1 cellular context compared by ENCODE assay signal in the genomic region with DNA sequence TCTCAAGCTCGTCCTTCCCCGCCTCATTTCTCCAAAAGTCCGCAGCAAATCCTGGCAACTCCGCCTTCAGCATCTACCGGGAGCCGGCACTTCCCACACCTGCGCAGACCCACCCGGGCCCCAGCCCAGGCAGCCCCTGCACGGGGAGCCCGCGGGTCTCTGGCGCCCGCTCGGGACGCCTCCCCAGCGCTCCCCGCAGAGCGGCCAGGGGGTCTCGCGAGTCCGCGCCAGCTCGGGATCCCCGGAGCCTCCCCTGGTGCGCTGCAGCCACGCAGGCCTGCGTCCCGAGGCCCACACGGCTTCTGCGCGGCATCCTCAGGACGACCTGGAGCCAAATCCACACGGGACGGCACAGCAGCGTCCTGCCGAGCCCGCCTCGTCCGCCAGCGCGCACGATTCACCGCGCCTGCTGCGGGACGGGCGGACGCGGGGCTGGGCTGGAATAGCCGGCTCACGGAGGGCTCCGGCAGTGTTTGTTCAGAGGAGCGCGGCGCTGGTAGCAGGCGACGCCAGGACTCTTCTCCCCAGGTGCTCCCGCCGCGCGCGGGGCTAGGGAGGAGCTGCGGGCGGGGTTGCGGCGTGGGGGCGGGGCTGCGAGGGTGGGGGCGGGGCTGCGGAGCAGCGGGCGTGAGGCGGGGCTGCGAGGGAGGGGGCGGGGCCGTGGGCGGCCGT.
TF ChIP-seq lines count a peak whose summit lies in the region.

No MANE protein-coding gene starts in this region.

TF ChIP-seq in HepG2, 621 proteins besides CTCF, POLR2A, EP300 and RAD21 (continued from another document and continues in another):
- TF ChIP-seq TERF1 (CRISPR knock-in tag; IDR thresholded peaks at IDR 0.05): no peak
- no peak for TF ChIP-seq ISX (CRISPR knock-in tag; conservative IDR thresholded peaks at IDR 0.05)
- TF ChIP-seq NR2F2 (IDR thresholded peaks at IDR 0.05; ENCODE audit: borderline replicate concordance, low read depth): no peak
- no peak for TF ChIP-seq MYNN (CRISPR knock-in tag; IDR thresholded peaks at IDR 0.05; ENCODE audit: low read depth)
- TF ChIP-seq CENPT (CRISPR knock-in tag; IDR thresholded peaks at IDR 0.05; ENCODE audit: low read depth): no peak
- no peak for TF ChIP-seq ZNF766 (CRISPR knock-in tag; IDR thresholded peaks at IDR 0.05; ENCODE audit: borderline replicate concordance)
- TF ChIP-seq, protein P1, sequence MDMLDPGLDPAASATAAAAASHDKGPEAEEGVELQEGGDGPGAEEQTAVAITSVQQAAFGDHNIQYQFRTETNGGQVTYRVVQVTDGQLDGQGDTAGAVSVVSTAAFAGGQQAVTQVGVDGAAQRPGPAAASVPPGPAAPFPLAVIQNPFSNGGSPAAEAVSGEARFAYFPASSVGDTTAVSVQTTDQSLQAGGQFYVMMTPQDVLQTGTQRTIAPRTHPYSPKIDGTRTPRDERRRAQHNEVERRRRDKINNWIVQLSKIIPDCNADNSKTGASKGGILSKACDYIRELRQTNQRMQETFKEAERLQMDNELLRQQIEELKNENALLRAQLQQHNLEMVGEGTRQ (IDR thresholded peaks at IDR 0.05; ENCODE audit: low read depth, low read length): no peak
- TF ChIP-seq, protein P1 (CRISPR knock-in tag; IDR thresholded peaks at IDR 0.05; ENCODE audit: borderline replicate concordance): no peak
- TF ChIP-seq ZNF792 (CRISPR knock-in tag; IDR thresholded peaks at IDR 0.05): no peak
- peak; percentile 46 for TF ChIP-seq TEAD3 (CRISPR knock-in tag; optimal IDR thresholded peaks at IDR 0.05; ENCODE audit: borderline replicate concordance)
- TF ChIP-seq, protein P2, sequence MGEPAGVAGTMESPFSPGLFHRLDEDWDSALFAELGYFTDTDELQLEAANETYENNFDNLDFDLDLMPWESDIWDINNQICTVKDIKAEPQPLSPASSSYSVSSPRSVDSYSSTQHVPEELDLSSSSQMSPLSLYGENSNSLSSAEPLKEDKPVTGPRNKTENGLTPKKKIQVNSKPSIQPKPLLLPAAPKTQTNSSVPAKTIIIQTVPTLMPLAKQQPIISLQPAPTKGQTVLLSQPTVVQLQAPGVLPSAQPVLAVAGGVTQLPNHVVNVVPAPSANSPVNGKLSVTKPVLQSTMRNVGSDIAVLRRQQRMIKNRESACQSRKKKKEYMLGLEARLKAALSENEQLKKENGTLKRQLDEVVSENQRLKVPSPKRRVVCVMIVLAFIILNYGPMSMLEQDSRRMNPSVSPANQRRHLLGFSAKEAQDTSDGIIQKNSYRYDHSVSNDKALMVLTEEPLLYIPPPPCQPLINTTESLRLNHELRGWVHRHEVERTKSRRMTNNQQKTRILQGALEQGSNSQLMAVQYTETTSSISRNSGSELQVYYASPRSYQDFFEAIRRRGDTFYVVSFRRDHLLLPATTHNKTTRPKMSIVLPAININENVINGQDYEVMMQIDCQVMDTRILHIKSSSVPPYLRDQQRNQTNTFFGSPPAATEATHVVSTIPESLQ (CRISPR knock-in tag; conservative IDR thresholded peaks at IDR 0.05): no peak
- TF ChIP-seq ZNF33A (CRISPR knock-in tag; IDR thresholded peaks at IDR 0.05; ENCODE audit: borderline replicate concordance): no peak
- TF ChIP-seq AHDC1 (CRISPR knock-in tag; IDR thresholded peaks at IDR 0.05; ENCODE audit: borderline replicate concordance): no peak
- TF ChIP-seq RFX3 (CRISPR knock-in tag; IDR thresholded peaks at IDR 0.05): no peak
- TF ChIP-seq ZKSCAN5 (CRISPR knock-in tag; IDR thresholded peaks at IDR 0.05): no peak
- no peak for TF ChIP-seq MIXL1 (CRISPR knock-in tag; IDR thresholded peaks at IDR 0.05)
- no peak for TF ChIP-seq CREM (IDR thresholded peaks at IDR 0.05)
- TF ChIP-seq CREM (CRISPR knock-in tag; IDR thresholded peaks at IDR 0.05): no peak
- no peak for TF ChIP-seq SMARCE1 (IDR thresholded peaks at IDR 0.05; ENCODE audit: borderline replicate concordance)
- TF ChIP-seq THAP7 (CRISPR knock-in tag; IDR thresholded peaks at IDR 0.05): no peak
- TF ChIP-seq ZNF580 (CRISPR knock-in tag; IDR thresholded peaks at IDR 0.05; ENCODE audit: borderline replicate concordance, low read depth): 0 out of 2 replicates have a peak, but pooled peaks have one; percentile 7
- TF ChIP-seq TAF1 (CRISPR knock-in tag; IDR thresholded peaks at IDR 0.05): no peak
- no peak for TF ChIP-seq PTBP1 (IDR thresholded peaks at IDR 0.05; ENCODE audit: low read depth, low read length, poor library complexity, severe bottlenecking)
- peak; percentile 18; the same call in 1 of the 2 replicates for TF ChIP-seq MED1 (CRISPR knock-in tag; IDR thresholded peaks at IDR 0.05)
- TF ChIP-seq LCORL (IDR thresholded peaks at IDR 0.05): no peak
- TF ChIP-seq LCORL (CRISPR knock-in tag; IDR thresholded peaks at IDR 0.05): no peak
- no peak for TF ChIP-seq ZNF547 (CRISPR knock-in tag; IDR thresholded peaks at IDR 0.05)
- TF ChIP-seq ZNF674 (CRISPR knock-in tag; IDR thresholded peaks at IDR 0.05; ENCODE audit: low read depth): no peak
- TF ChIP-seq RFXAP (CRISPR knock-in tag; IDR thresholded peaks at IDR 0.05; ENCODE audit: borderline replicate concordance): no peak
- TF ChIP-seq, protein P3, sequence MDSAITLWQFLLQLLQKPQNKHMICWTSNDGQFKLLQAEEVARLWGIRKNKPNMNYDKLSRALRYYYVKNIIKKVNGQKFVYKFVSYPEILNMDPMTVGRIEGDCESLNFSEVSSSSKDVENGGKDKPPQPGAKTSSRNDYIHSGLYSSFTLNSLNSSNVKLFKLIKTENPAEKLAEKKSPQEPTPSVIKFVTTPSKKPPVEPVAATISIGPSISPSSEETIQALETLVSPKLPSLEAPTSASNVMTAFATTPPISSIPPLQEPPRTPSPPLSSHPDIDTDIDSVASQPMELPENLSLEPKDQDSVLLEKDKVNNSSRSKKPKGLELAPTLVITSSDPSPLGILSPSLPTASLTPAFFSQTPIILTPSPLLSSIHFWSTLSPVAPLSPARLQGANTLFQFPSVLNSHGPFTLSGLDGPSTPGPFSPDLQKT (CRISPR knock-in tag; IDR thresholded peaks at IDR 0.05; ENCODE audit: borderline replicate concordance): no peak
- no peak for TF ChIP-seq ZNF367 (CRISPR knock-in tag; IDR thresholded peaks at IDR 0.05; ENCODE audit: borderline replicate concordance)
- no peak for TF ChIP-seq TSC22D2 (CRISPR knock-in tag; IDR thresholded peaks at IDR 0.05; ENCODE audit: borderline replicate concordance)
- TF ChIP-seq ZNF431 (CRISPR knock-in tag; IDR thresholded peaks at IDR 0.05; ENCODE audit: borderline replicate concordance, low read depth): no peak
- TF ChIP-seq ZBTB7A (CRISPR knock-in tag; IDR thresholded peaks at IDR 0.05): 0 out of 2 replicates have a peak, but pooled peaks have one; percentile 64
- no peak for TF ChIP-seq PPARG (CRISPR knock-in tag; conservative IDR thresholded peaks at IDR 0.05)
- TF ChIP-seq HMGXB3 (CRISPR knock-in tag; IDR thresholded peaks at IDR 0.05; ENCODE audit: borderline replicate concordance): no peak
- TF ChIP-seq TEAD2 (CRISPR knock-in tag; IDR thresholded peaks at IDR 0.05): no peak
- peak; percentile 33 for TF ChIP-seq NR0B2 (CRISPR knock-in tag; IDR thresholded peaks at IDR 0.05)
- peak; percentile 88; the same call in 1 of the 2 replicates for TF ChIP-seq ZNF333 (CRISPR knock-in tag; IDR thresholded peaks at IDR 0.05; ENCODE audit: borderline replicate concordance)
- TF ChIP-seq SSRP1 (CRISPR knock-in tag; IDR thresholded peaks at IDR 0.05): no peak
- TF ChIP-seq HNF4G (IDR thresholded peaks at IDR 0.05; ENCODE audit: borderline replicate concordance, low read depth, low read length): no peak
- no peak for TF ChIP-seq HNF4G (CRISPR knock-in tag; IDR thresholded peaks at IDR 0.05; ENCODE audit: borderline replicate concordance, low read depth)
- TF ChIP-seq FOXC1 (CRISPR knock-in tag; IDR thresholded peaks at IDR 0.05; ENCODE audit: borderline replicate concordance): no peak
- TF ChIP-seq ZNF703 (CRISPR knock-in tag; IDR thresholded peaks at IDR 0.05; ENCODE audit: borderline replicate concordance): no peak
- peak; percentile 39 for TF ChIP-seq ZFX (CRISPR knock-in tag; IDR thresholded peaks at IDR 0.05; ENCODE audit: low read depth)
